ENCODE assay signal across 12 cellular contexts in genomic region chr9:83986765-83987401, GRCh38. TPM values are rescaled to one million over a fixed set of nuclear protein-coding genes. Genes with fewer than 3 reads are reported as not detected.
DNase-seq lines count a peak whose midpoint lies in the region; ATAC-seq, FAIRE-seq and TF ChIP-seq lines count a peak whose summit lies in the region.
"Had no signal": no experiment of that assay in that cellular context is flagged by ENCODE, and none has a peak within 500 bp of the region (broad histone marks: within the 10 kb centered on the region; RNA-seq: fewer than 3 reads in every experiment).

No MANE protein-coding gene starts in this region.

- ATAC-seq in Right ventricle myocardium inferior, result no peak
- peak in 5 of 8 donors; percentile 27 to 72 (median 42) for ATAC-seq in heart right ventricle
- no peak for ATAC-seq in HG02870 (IDR thresholded peaks at IDR 0.05; ENCODE audit: unreplicated experiment)
- ATAC-seq: Panc1 had no signal

- no peaks in the 10 kb centered on the region for H3K36me3 ChIP-seq in right atrium auricular region
- H3K36me3 ChIP-seq in SJCRH30, result peaks cover 27% of the 10 kb centered on the region
- H3K36me3 ChIP-seq in heart right ventricle, result peaks cover 0 to 21% (median 8%) of the 10 kb centered on the region in 9 donors
- H3K36me3 ChIP-seq in stomach, result peaks cover 0 to 12% (median 4%) of the 10 kb centered on the region in 4 donors

- H3K27ac ChIP-seq in right atrium auricular region (no peak overlapping the region), SJCRH30 (peak overlapping the region; percentile 56), heart right ventricle (no peak overlapping the region), stomach (peak overlapping the region; percentile 25 to 78 (median 59))

- DNase-seq in Right ventricle myocardium inferior (ENCODE audit: missing footprints) (peak; percentile 45), right atrium auricular region (ENCODE audit: low spot score) (no peak), SJCRH30 (peak; percentile 79 to 84), heart right ventricle (no peak), stomach (peak; percentile 58), ACHN (no peak), GM12891 (ENCODE audit: insufficient read length, low spot score) (no peak)
- DNase-seq: activated gamma-delta T cell, posterior cingulate gyrus had no signal

- no peak overlapping the region for H3K4me3 ChIP-seq in right atrium auricular region
- H3K4me3 ChIP-seq in SJCRH30, result no peak overlapping the region
- no peak overlapping the region for H3K4me3 ChIP-seq in heart right ventricle
- H3K4me3 ChIP-seq in stomach, result no peak overlapping the region

- intact Hi-C loops in Right ventricle myocardium inferior (cut with DNase I), result no loop called here
- intact Hi-C loops in heart right ventricle (cut with DNase I), result loop anchor here in 3 of 10 donors (5.0 to 10.0 kb wide), 3 partner anchors 158 to 185 kb away; no protein-coding TSS in a partner anchor
- intact Hi-C loops in stomach (cut with DNase I; ENCODE audit: low total_unique reads), result no loop called here

- no peak for TF ChIP-seq EP300 in stomach (IDR thresholded peaks at IDR 0.05)

- H3K9me3 ChIP-seq in right atrium auricular region (no peaks in the 10 kb centered on the region), SJCRH30 (replicated peaks) (no peaks in the 10 kb centered on the region), heart right ventricle (no peaks in the 10 kb centered on the region), stomach (no peaks in the 10 kb centered on the region)

- H3K4me1 ChIP-seq in right atrium auricular region, result peaks cover 0 to 1% of the 10 kb centered on the region in 2 donors
- H3K4me1 ChIP-seq in SJCRH30, result peaks cover 14% of the 10 kb centered on the region
- peaks cover 0 to 32% (median 5%) of the 10 kb centered on the region in 9 donors for H3K4me1 ChIP-seq in heart right ventricle
- peaks cover 4 to 51% (median 19%) of the 10 kb centered on the region in 4 donors for H3K4me1 ChIP-seq in stomach

- 68 to 78% methylated on average over 11 of the region's 11 CpGs for WGBS in heart right ventricle, 2 donors
- 26 to 62% (median 41%) methylated on average over 11 of the region's 11 CpGs for WGBS in stomach, 5 donors

- TF ChIP-seq CTCF in right atrium auricular region (IDR thresholded peaks at IDR 0.05) (no peak), heart right ventricle (IDR thresholded peaks at IDR 0.05) (no peak), stomach (IDR thresholded peaks at IDR 0.05) (no peak)

- no peak for FAIRE-seq in GM12891 (lab: Jason Lieb, UNC)
- FAIRE-seq: frontal cortex had no signal

- H3K27me3 ChIP-seq in right atrium auricular region, result no peaks in the 10 kb centered on the region
- H3K27me3 ChIP-seq in SJCRH30, result no peaks in the 10 kb centered on the region
- H3K27me3 ChIP-seq in heart right ventricle, result no peaks in the 10 kb centered on the region
- H3K27me3 ChIP-seq in stomach, result no peaks in the 10 kb centered on the region

- in situ Hi-C loops in ACHN (cut with HindIII; ENCODE audit: low pct_ligation_motif_present, low pct_unique_long_range_greater_than_20kb, low sequenced_read_pairs), result no loop called here

- no peak for TF ChIP-seq POLR2A in stomach (IDR thresholded peaks at IDR 0.05)
- no peak for TF ChIP-seq POLR2A in GM12891 (IDR thresholded peaks at IDR 0.05; ENCODE audit: low read depth, low read length)

TF ChIP-seq in GM12891, 5 proteins besides CTCF, POLR2A, EP300 and RAD21:
- TF ChIP-seq SPI1 (IDR thresholded peaks at IDR 0.05; ENCODE audit: low read depth, low read length) (no peak), TAF1 (IDR thresholded peaks at IDR 0.05; ENCODE audit: low read depth, low read length) (no peak), PAX5 (IDR thresholded peaks at IDR 0.05; ENCODE audit: insufficient read depth, low read length, severe bottlenecking) (no peak), POU2F2 (IDR thresholded peaks at IDR 0.05; ENCODE audit: low read depth, low read length) (no peak), POLR2AphosphoS5 (IDR thresholded peaks at IDR 0.05; ENCODE audit: low read depth, low read length) (no peak)

RNA-seq across cellular contexts. Expression of gene RMI1, which starts 6.3 kb away (rescaled TPM):
- 7.3 TPM for total RNA-seq in Right ventricle myocardium inferior
- 1 to 10 TPM; 2.1 to 3.1 TPM for total RNA-seq in right atrium auricular region
- 10.9 and 11.1 TPM in 2 replicates for total RNA-seq in SJCRH30 (2014; rRNA removed; shearing (Covaris generic))
- total RNA-seq in heart right ventricle, result 1 to 10 TPM; 4.2 to 9.7 (median 5.8) TPM
- 1 to 10 TPM; 2.4 to 2.6 TPM for polyA plus RNA-seq in heart right ventricle
- total RNA-seq in stomach, result 10 to 100 TPM in 2 of 5 donors, 1 to 10 TPM in 1, not detected in 2; 5.2 to 20.5 (median 15.1) TPM
- 1 to 10 TPM; 3.2 to 5.0 (median 3.3) TPM for polyA plus RNA-seq in stomach
- polyA plus RNA-seq in GM12891 (2012; ENCODE audit: low read depth, missing spikeins), result 4.0 TPM

RNA-seq across cellular contexts. Expression of gene HNRNPK, which starts 6.9 kb away (rescaled TPM):
- total RNA-seq in Right ventricle myocardium inferior (277 TPM), right atrium auricular region (100 to 1,000 TPM; 273 to 345 TPM), heart right ventricle (100 to 1,000 TPM; 269 to 351 (median 326) TPM), stomach (100 to 1,000 TPM; 164 to 835 (median 275) TPM)
- 1,096 and 1,200 TPM in 2 replicates for total RNA-seq in SJCRH30 (2014; rRNA removed; shearing (Covaris generic))
- polyA plus RNA-seq in heart right ventricle (100 to 1,000 TPM; 129 to 239 TPM), stomach (100 to 1,000 TPM; 188 to 267 (median 224) TPM)
- polyA plus RNA-seq in GM12891 (2012; ENCODE audit: low read depth, missing spikeins), result 467 TPM

Comparison
In these comparisons a context has a peak if more than half of its experiments do, and no peak if none do; other contexts are left out.
1. ATAC-seq: peak in heart right ventricle (5 of 8); none in Right ventricle myocardium inferior (single experiment) and HG02870 (single experiment).
2. DNase-seq: peak in Right ventricle myocardium inferior (single experiment), SJCRH30 (2 of 2) and stomach (single experiment); none in right atrium auricular region (single experiment), heart right ventricle (0 of 2), ACHN (single experiment) and GM12891 (single experiment).
3. H3K27ac ChIP-seq: peak in SJCRH30 (single experiment) and stomach (5 of 5); none in right atrium auricular region (0 of 2) and heart right ventricle (0 of 10).